8 cellular contexts compared by ENCODE assay signal in genomic region chr12:53626702-53627169, GRCh38. TPM values are rescaled to one million over a fixed set of nuclear protein-coding genes. Genes with fewer than 3 reads are reported as not detected.
DNase-seq lines count a peak whose midpoint lies in the region; ATAC-seq and TF ChIP-seq lines count a peak whose summit lies in the region.

No MANE protein-coding gene starts in this region.

- H3K9me3 ChIP-seq in CD4-positive, alpha-beta T cell (ENCODE audit: control insufficient read depth, low read length) = no peaks in the 10 kb centered on the region
- H3K9me3 ChIP-seq in SJCRH30 (replicated peaks) = no peaks in the 10 kb centered on the region

- peaks cover 51% of the 10 kb centered on the region for H3K4me1 Mint-ChIP-seq in CD4-positive, alpha-beta T cell (ENCODE audit: low read depth)
- peaks cover 33% of the 10 kb centered on the region for H3K4me1 Mint-ChIP-seq in stimulated activated effector memory CD8-positive, alpha-beta T cell treated with anti-CD3 and anti-CD28 coated beads, Interleukin-12 subunit alpha, Interleukin-12 subunit beta, amount 100 ng/mL, for 72 hours

- intact Hi-C loops in CD4-positive, alpha-beta T cell (cut with DNase I, micrococcal nuclease) = loop anchor here (1.0 to 5.0 kb wide), 6 partner anchors 48 to 574 kb away; partner anchors contain the start of genes ATP5MC2 (in 1 of the 2), CALCOCO1 (in 1 of the 2) and TNS2 (in 1 of the 2)

- CTCF ChIA-PET in CD4-positive, alpha-beta T cell (lab: Charles Lee) = interaction anchor here (0.5 to 7.6 kb wide), 3 partner anchors 49 to 120 kb away, joined by 3 to 31 read pairs (median 9); partner anchors contain the start of gene ATP5MC2

- no peaks in the 10 kb centered on the region for H3K27me3 ChIP-seq in CD4-positive, alpha-beta T cell (ENCODE audit: control insufficient read depth, insufficient read depth, low read length)
- no peaks in the 10 kb centered on the region for H3K27me3 ChIP-seq in SJCRH30

- no peaks in the 10 kb centered on the region for H3K27me3 Mint-ChIP-seq in CD4-positive, alpha-beta T cell

- H3K9me3 Mint-ChIP-seq in CD4-positive, alpha-beta T cell = no peaks in the 10 kb centered on the region
- H3K9me3 Mint-ChIP-seq in stimulated activated effector memory CD8-positive, alpha-beta T cell treated with anti-CD3 and anti-CD28 coated beads, Interleukin-12 subunit alpha, Interleukin-12 subunit beta, amount 100 ng/mL, for 72 hours = no peaks in the 10 kb centered on the region

- H3K27ac Mint-ChIP-seq in CD4-positive, alpha-beta T cell = peak overlapping the region; percentile 91
- peak overlapping the region; percentile 98 for H3K27ac Mint-ChIP-seq in stimulated activated effector memory CD8-positive, alpha-beta T cell treated with anti-CD3 and anti-CD28 coated beads, Interleukin-12 subunit alpha, Interleukin-12 subunit beta, amount 100 ng/mL, for 72 hours

- peak overlapping the region; percentile 80 for H3K4me3 ChIP-seq in SJCRH30
- peak overlapping the region; percentile 82 for H3K4me3 ChIP-seq in fibroblast of villous mesenchyme (ENCODE audit: low read depth, low read length)

- peaks cover 11% of the 10 kb centered on the region for H3K4me1 ChIP-seq in SJCRH30

- H3K36me3 Mint-ChIP-seq in CD4-positive, alpha-beta T cell (ENCODE audit: low read depth) = peaks cover 12% of the 10 kb centered on the region
- peaks cover 13% of the 10 kb centered on the region for H3K36me3 Mint-ChIP-seq in stimulated activated effector memory CD8-positive, alpha-beta T cell treated with anti-CD3 and anti-CD28 coated beads, Interleukin-12 subunit alpha, Interleukin-12 subunit beta, amount 100 ng/mL, for 72 hours

- no peak for DNase-seq in CD4-positive, alpha-beta T cell
- DNase-seq in SJCRH30 (no peak), fibroblast of villous mesenchyme (ENCODE audit: low read depth) (no peak), NCI-H2107 treated with DMSO at 0.1 percent for 48 hours (lab: John Stamatoyannopoulos, UW; ENCODE audit: unreplicated experiment) (no peak), amniotic stem cell (lab: John Stamatoyannopoulos, UW) (no peak), germinal center (ENCODE audit: low spot score) (no peak)
- DNase-seq in stimulated activated effector memory CD8-positive, alpha-beta T cell treated with anti-CD3 and anti-CD28 coated beads, Interleukin-12 subunit alpha, Interleukin-12 subunit beta, amount 100 ng/mL, for 72 hours (ENCODE audit: low spot score in 2 of 2) = no peak

- ATAC-seq in CD4-positive, alpha-beta T cell (ENCODE audit: poor library complexity) = no peak
- peak; percentile 8 for ATAC-seq in GM19455 (IDR thresholded peaks at IDR 0.05; ENCODE audit: unreplicated experiment)
- ATAC-seq in stimulated activated effector memory CD8-positive, alpha-beta T cell treated with anti-CD3 and anti-CD28 coated beads, Interleukin-12 subunit alpha, Interleukin-12 subunit beta, amount 100 ng/mL, for 72 hours = no peak

- H3K36me3 ChIP-seq in SJCRH30 = no peaks in the 10 kb centered on the region

- peak overlapping the region; percentile 73 for H3K27ac ChIP-seq in CD4-positive, alpha-beta T cell (ENCODE audit: low read depth, low read length)
- H3K27ac ChIP-seq in SJCRH30 = no peak overlapping the region

- peak overlapping the region; percentile 99 for H3K4me3 Mint-ChIP-seq in CD4-positive, alpha-beta T cell
- H3K4me3 Mint-ChIP-seq in stimulated activated effector memory CD8-positive, alpha-beta T cell treated with anti-CD3 and anti-CD28 coated beads, Interleukin-12 subunit alpha, Interleukin-12 subunit beta, amount 100 ng/mL, for 72 hours = peak overlapping the region; percentile 99

- POLR2A ChIA-PET in CD4-positive, alpha-beta T cell (lab: Charles Lee) = interaction anchor here (1.0 to 3.5 kb wide), 3 partner anchors 9 to 126 kb away, joined by 3 to 28 read pairs (median 9); partner anchors contain the start of gene ATP5MC2

- no peak for TF ChIP-seq CTCF in CD4-positive, alpha-beta T cell (IDR thresholded peaks at IDR 0.05)
- no peak for TF ChIP-seq CTCF in fibroblast of villous mesenchyme (IDR thresholded peaks at IDR 0.05; ENCODE audit: insufficient read depth, low read depth, low read length)

RNA-seq across cellular contexts. Expression of gene ATF7, which starts 0.6 kb away (rescaled TPM):
- 10 to 100 TPM; 13.3 to 14.3 TPM for total RNA-seq in CD4-positive, alpha-beta T cell
- 9.9 and 13.3 TPM in 2 replicates for total RNA-seq in SJCRH30 (2014; rRNA removed; shearing (Covaris generic))
- 9.3 and 14.7 TPM in 2 replicates for total RNA-seq in fibroblast of villous mesenchyme

RNA-seq across cellular contexts. Expression of gene ATP5MC2, which starts 49.1 kb away (rescaled TPM):
- total RNA-seq in CD4-positive, alpha-beta T cell = 100 to 1,000 TPM; 235 to 245 TPM
- 433 and 480 TPM in 2 replicates for total RNA-seq in SJCRH30 (2014; rRNA removed; shearing (Covaris generic))
- 70.8 and 72.2 TPM in 2 replicates for total RNA-seq in fibroblast of villous mesenchyme
